Comparison of ENCODE assay signal across 20 cellular contexts in the genomic region with DNA sequence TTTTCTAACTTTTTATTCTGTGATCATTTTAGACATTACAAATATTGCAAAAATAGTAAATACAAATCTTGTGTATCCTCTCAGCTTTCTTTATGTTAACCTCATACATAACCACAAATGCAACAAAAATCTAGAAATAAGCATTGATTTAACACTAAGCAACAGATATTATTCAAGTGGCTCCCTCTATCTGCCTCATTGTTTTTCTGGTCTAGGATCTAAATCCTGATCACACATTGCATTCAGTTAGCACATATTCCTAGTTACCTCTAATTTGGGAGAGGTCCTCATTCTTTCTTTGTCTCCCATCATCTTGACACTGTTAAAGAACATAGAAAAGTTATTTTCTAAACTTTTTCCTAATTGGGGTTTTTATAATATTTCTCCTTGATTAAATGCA.
DNase-seq lines count a peak whose midpoint lies in the region; ATAC-seq and TF ChIP-seq lines count a peak whose summit lies in the region.
"Had no signal": no experiment of that assay in that cellular context is flagged by ENCODE, and none has a peak within 500 bp of the region (broad histone marks: within the 10 kb centered on the region; RNA-seq: fewer than 3 reads in every experiment).

No MANE protein-coding gene starts in this region.

- CTCF ChIA-PET in MCF 10A (lab: Yijun Ruan, JAX) = interaction anchor here (0.5 to 0.8 kb wide), 3 partner anchors 10 to 464 kb away, joined by 3 read pairs; no protein-coding TSS in a partner anchor
- CTCF ChIA-PET in mammary epithelial cell (lab: Charles Lee; ENCODE audit: low non-redundant PET) = no interaction called here

- H3K27ac Mint-ChIP-seq in MCF 10A (ENCODE audit: low read depth, unreplicated experiment) (no peak overlapping the region), endodermal cell (no peak overlapping the region)
- H3K27ac Mint-ChIP-seq: activated CD4-positive, alpha-beta memory T cell treated with anti-CD3 and anti-CD28 coated beads, Interleukin-2, amount 10 ng/mL, durations not matched to agents 7 days and 5 days; activated naive CD8-positive, alpha-beta T cell treated with anti-CD3 and anti-CD28 coated beads, Interleukin-2, amount 10 ng/mL, durations not matched to agents 7 days and 5 days; activated T-cell treated with anti-CD3 and anti-CD28 coated beads, Interleukin-2, amount 50 U/mL, for 72 hours had no signal

- H3K9me3 ChIP-seq in mammary epithelial cell (replicated peaks; ENCODE audit: insufficient read depth, low read length) (no peaks in the 10 kb centered on the region), endodermal cell (ENCODE audit: control insufficient read depth, low read length) (no peaks in the 10 kb centered on the region), psoas muscle (no peaks in the 10 kb centered on the region), sigmoid colon (no peaks in the 10 kb centered on the region)
- H3K9me3 ChIP-seq: HAP-1 had no signal

- H3K27me3 Mint-ChIP-seq in MCF 10A (ENCODE audit: insufficient read depth, unreplicated experiment) (no peaks in the 10 kb centered on the region), endodermal cell (ENCODE audit: insufficient read depth) (no peaks in the 10 kb centered on the region)
- H3K27me3 Mint-ChIP-seq: activated CD4-positive, alpha-beta memory T cell treated with anti-CD3 and anti-CD28 coated beads, Interleukin-2, amount 10 ng/mL, durations not matched to agents 7 days and 5 days; activated naive CD8-positive, alpha-beta T cell treated with anti-CD3 and anti-CD28 coated beads, Interleukin-2, amount 10 ng/mL, durations not matched to agents 7 days and 5 days had no signal

- H3K27ac ChIP-seq in mammary epithelial cell (ENCODE audit: insufficient read depth, low read depth, low read length) = no peak overlapping the region
- H3K27ac ChIP-seq in endodermal cell (ENCODE audit: low read depth, low read length) = no peak overlapping the region
- no peak overlapping the region for H3K27ac ChIP-seq in psoas muscle
- H3K27ac ChIP-seq in sigmoid colon = no peak overlapping the region
- H3K27ac ChIP-seq: epithelial cell of prostate, WERI-Rb-1 had no signal

- H3K4me3 ChIP-seq in mammary epithelial cell (replicated peaks in 1 of 3; ENCODE audit: insufficient read depth in 1 of 3, low read depth in 2 of 3, low read length in 3 of 3) (no peak overlapping the region), LNCaP clone FGC (ENCODE audit: low read depth, low read length) (no peak overlapping the region), endodermal cell (ENCODE audit: low read length) (no peak overlapping the region), psoas muscle (no peak overlapping the region), sigmoid colon (no peak overlapping the region)
- H3K4me3 ChIP-seq: HAP-1 had no signal

- peak; percentile 11 for TF ChIP-seq CTCF in MCF 10A (IDR thresholded peaks at IDR 0.05; ENCODE audit: unreplicated experiment)
- peak in 1 of 2 donors; percentile 41 for TF ChIP-seq CTCF in mammary epithelial cell (conservative IDR thresholded peaks at IDR 0.05 in 1 of 2, IDR thresholded peaks at IDR 0.05 in 1 of 2; ENCODE audit: extremely low read depth in 1 of 2, insufficient read depth in 1 of 2, low read depth in 1 of 2, low read length in 2 of 2)
- TF ChIP-seq CTCF in LNCaP clone FGC (IDR thresholded peaks at IDR 0.05; ENCODE audit: control insufficient read depth, extremely low read depth, insufficient read depth) = peak; percentile 48
- peak; percentile 63 for TF ChIP-seq CTCF in endodermal cell (conservative IDR thresholded peaks at IDR 0.05)
- peak; percentile 10 for TF ChIP-seq CTCF in psoas muscle (IDR thresholded peaks at IDR 0.05)
- TF ChIP-seq CTCF in sigmoid colon (IDR thresholded peaks at IDR 0.05) = no peak

- BruUV-seq in MCF 10A (replicated peaks; lab: Mats Ljungman, UMichigan) (no TSS peak), mammary epithelial cell (replicated peaks; lab: Mats Ljungman, UMichigan) (no TSS peak)

- H3K4me3 Mint-ChIP-seq in MCF 10A (ENCODE audit: unreplicated experiment) (no peak overlapping the region), endodermal cell (no peak overlapping the region)
- H3K4me3 Mint-ChIP-seq: activated CD4-positive, alpha-beta memory T cell treated with anti-CD3 and anti-CD28 coated beads, Interleukin-2, amount 10 ng/mL, durations not matched to agents 7 days and 5 days; activated naive CD8-positive, alpha-beta T cell treated with anti-CD3 and anti-CD28 coated beads, Interleukin-2, amount 10 ng/mL, durations not matched to agents 7 days and 5 days; activated T-cell treated with anti-CD3 and anti-CD28 coated beads, Interleukin-2, amount 50 U/mL, for 72 hours had no signal

- no peak for TF ChIP-seq POLR2A in sigmoid colon (IDR thresholded peaks at IDR 0.05)

- H3K9ac ChIP-seq in mammary epithelial cell (ENCODE audit: insufficient read depth, low read length) (no peak overlapping the region), endodermal cell (ENCODE audit: extremely low read depth, low read length, poor library complexity, severe bottlenecking) (no peak overlapping the region)

- dilution Hi-C loops in mammary epithelial cell (cut with HindIII; ENCODE audit: low sequenced_read_pairs) = no loop called here

- no peaks in the 10 kb centered on the region for H3K79me2 ChIP-seq in mammary epithelial cell (ENCODE audit: insufficient read depth, low read length)

- no peak for DNase-seq in MCF 10A (ENCODE audit: unreplicated experiment)
- no peak for DNase-seq in mammary epithelial cell
- no peak for DNase-seq in LNCaP clone FGC (ENCODE audit: low read depth)
- DNase-seq in endodermal cell = no peak
- DNase-seq in psoas muscle = no peak
- no peak for DNase-seq in NCI-H446 (lab: John Stamatoyannopoulos, UW)
- DNase-seq in sigmoid colon = no peak
- DNase-seq in kidney tubule cell (ENCODE audit: low spot score) = no peak
- DNase-seq: activated CD4-positive, alpha-beta memory T cell treated with anti-CD3 and anti-CD28 coated beads, Interleukin-2, amount 10 ng/mL, durations not matched to agents 7 days and 5 days; activated naive CD8-positive, alpha-beta T cell treated with anti-CD3 and anti-CD28 coated beads, Interleukin-2, amount 10 ng/mL, durations not matched to agents 7 days and 5 days; activated T-cell treated with anti-CD3 and anti-CD28 coated beads, Interleukin-2, amount 50 U/mL, for 72 hours; head of caudate nucleus; islet precursor cell; NCI-H1694 treated with DMSO at 0.1 percent for 48 hours; NK-92 treated with Interleukin-12 subunit alpha and Interleukin-12 subunit beta, amount 100 ng/mL, for 24 hours; right cardiac atrium; stimulated activated CD4-positive, alpha-beta T cell treated with anti-CD3 and anti-CD28 coated beads, Interleukin-1b, Interleukin-23, amount 100 ng/mL, for 48 hours; WERI-Rb-1 had no signal

- POLR2A ChIA-PET in MCF 10A (lab: Yijun Ruan, JAX) = interaction anchor here (0.7 kb wide), 1 partner anchor 216 kb away, joined by 3 read pairs; no protein-coding TSS in a partner anchor

- no peak overlapping the region for H2AFZ ChIP-seq in mammary epithelial cell (ENCODE audit: low read depth, low read length)

- H3K27me3 ChIP-seq in mammary epithelial cell (ENCODE audit: insufficient read depth, low read length) (peaks cover under 1% of the 10 kb centered on the region), endodermal cell (ENCODE audit: control insufficient read depth, insufficient read depth, low read length, poor library complexity, severe bottlenecking) (no peaks in the 10 kb centered on the region), psoas muscle (ENCODE audit: insufficient read depth in 3 of 3, low read length in 2 of 3) (no peaks in the 10 kb centered on the region), sigmoid colon (no peaks in the 10 kb centered on the region)

- H3K36me3 ChIP-seq in mammary epithelial cell (ENCODE audit: insufficient read depth, low read length) = no peaks in the 10 kb centered on the region
- no peaks in the 10 kb centered on the region for H3K36me3 ChIP-seq in endodermal cell (ENCODE audit: control insufficient read depth, insufficient read depth, low read length)
- no peaks in the 10 kb centered on the region for H3K36me3 ChIP-seq in psoas muscle (ENCODE audit: insufficient read depth in 1 of 2, low read depth in 1 of 2)
- no peaks in the 10 kb centered on the region for H3K36me3 ChIP-seq in sigmoid colon
- H3K36me3 ChIP-seq: HAP-1, WERI-Rb-1 had no signal

- H3K36me3 Mint-ChIP-seq in MCF 10A (ENCODE audit: insufficient read depth, unreplicated experiment) (no peaks in the 10 kb centered on the region), endodermal cell (ENCODE audit: low read depth) (no peaks in the 10 kb centered on the region)
- H3K36me3 Mint-ChIP-seq: activated naive CD8-positive, alpha-beta T cell treated with anti-CD3 and anti-CD28 coated beads, Interleukin-2, amount 10 ng/mL, durations not matched to agents 7 days and 5 days had no signal

- H3K9me3 Mint-ChIP-seq in MCF 10A (ENCODE audit: unreplicated experiment) (no peaks in the 10 kb centered on the region), endodermal cell (no peaks in the 10 kb centered on the region)
- H3K9me3 Mint-ChIP-seq: activated CD4-positive, alpha-beta memory T cell treated with anti-CD3 and anti-CD28 coated beads, Interleukin-2, amount 10 ng/mL, durations not matched to agents 7 days and 5 days; activated naive CD8-positive, alpha-beta T cell treated with anti-CD3 and anti-CD28 coated beads, Interleukin-2, amount 10 ng/mL, durations not matched to agents 7 days and 5 days had no signal

- TF ChIP-seq EP300 in sigmoid colon (IDR thresholded peaks at IDR 0.05) = no peak

- H3K4me2 ChIP-seq in mammary epithelial cell (ENCODE audit: insufficient read depth, low read depth, low read length) = no peak overlapping the region

- no peaks in the 10 kb centered on the region for H3K4me1 ChIP-seq in mammary epithelial cell (ENCODE audit: insufficient read depth, low read length)
- peaks cover 7% of the 10 kb centered on the region for H3K4me1 ChIP-seq in endodermal cell (ENCODE audit: control insufficient read depth, insufficient read depth, low read length)
- H3K4me1 ChIP-seq in psoas muscle = no peaks in the 10 kb centered on the region
- H3K4me1 ChIP-seq in sigmoid colon = no peaks in the 10 kb centered on the region
- H3K4me1 ChIP-seq: HAP-1 had no signal

- in situ Hi-C loops in mammary epithelial cell (cut with MboI; ENCODE audit: low sequenced_read_pairs in 2 of 2) = no loop called here

- no peak for ATAC-seq in psoas muscle
- ATAC-seq: activated T-cell treated with anti-CD3 and anti-CD28 coated beads, Interleukin-2, amount 50 U/mL, for 72 hours; right cardiac atrium had no signal

- intact Hi-C loops in MCF 10A (cut with micrococcal nuclease) = loop anchor here (10.0 kb wide), 1 partner anchor 821 kb away; no protein-coding TSS in a partner anchor
- intact Hi-C loops in mammary epithelial cell (cut with micrococcal nuclease) = no loop called here
- intact Hi-C loops in psoas muscle (cut with DNase I) = no loop called here
- intact Hi-C loops in sigmoid colon (cut with DNase I) = no loop called here

- no peaks in the 10 kb centered on the region for H3K4me1 Mint-ChIP-seq in MCF 10A (ENCODE audit: insufficient read depth, unreplicated experiment)
- peaks cover 18% of the 10 kb centered on the region for H3K4me1 Mint-ChIP-seq in endodermal cell
- H3K4me1 Mint-ChIP-seq: activated CD4-positive, alpha-beta memory T cell treated with anti-CD3 and anti-CD28 coated beads, Interleukin-2, amount 10 ng/mL, durations not matched to agents 7 days and 5 days; activated naive CD8-positive, alpha-beta T cell treated with anti-CD3 and anti-CD28 coated beads, Interleukin-2, amount 10 ng/mL, durations not matched to agents 7 days and 5 days had no signal

- no peaks in the 10 kb centered on the region for H4K20me1 ChIP-seq in mammary epithelial cell (ENCODE audit: insufficient read depth, low read length)

Comparison
In these comparisons a context has a peak if more than half of its experiments do, and no peak if none do; other contexts are left out.
1. CTCF ChIP-seq: peak in MCF 10A (single experiment), LNCaP clone FGC (single experiment), endodermal cell (single experiment) and psoas muscle (single experiment); none in sigmoid colon (0 of 4).